In the genomic region with DNA sequence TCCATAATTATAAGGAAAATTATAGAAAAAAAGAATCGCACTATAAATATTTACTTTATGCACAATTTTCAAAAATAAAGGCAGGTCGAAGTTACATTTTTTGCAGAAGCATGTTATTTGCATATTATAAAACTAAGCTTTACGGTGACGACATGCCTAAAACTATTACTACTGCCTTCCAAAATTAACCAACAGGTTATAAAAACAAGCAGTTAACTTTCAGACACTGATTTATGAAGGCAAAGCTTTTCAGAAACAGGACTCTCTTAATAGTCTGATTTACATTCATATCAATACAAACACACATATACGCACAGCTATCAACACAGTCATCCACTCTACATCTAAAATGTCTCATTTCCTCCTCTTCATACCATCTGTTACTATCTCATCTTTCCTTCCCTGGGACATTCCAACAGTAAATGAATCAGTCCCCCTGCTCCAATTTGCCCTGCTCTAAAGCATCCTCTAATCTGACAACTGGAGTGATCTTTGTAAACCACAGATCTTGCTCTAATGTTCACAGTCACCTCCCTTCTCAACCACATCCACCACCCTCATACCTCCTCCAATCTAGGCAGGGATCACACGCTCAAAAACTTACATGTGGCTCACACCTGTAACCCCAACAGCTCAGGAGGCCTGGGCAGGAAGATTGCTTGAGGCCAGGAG, we compare ENCODE assay signal across 7 cellular contexts. TPM values are rescaled to one million over a fixed set of nuclear protein-coding genes. Genes with fewer than 3 reads are reported as not detected.
DNase-seq lines count a peak whose midpoint lies in the region; ATAC-seq and TF ChIP-seq lines count a peak whose summit lies in the region.

No MANE protein-coding gene starts in this region.

- H2BK15ac ChIP-seq in mesendoderm (replicated peaks; ENCODE audit: low read depth) = no peak overlapping the region

- H3K79me2 ChIP-seq in mesendoderm (ENCODE audit: control insufficient read depth, insufficient read depth, low read length) = peaks cover 51% of the 10 kb centered on the region

- H4K5ac ChIP-seq in mesendoderm (ENCODE audit: low read length) = no peak overlapping the region

- H3K18ac ChIP-seq in mesendoderm (ENCODE audit: low read length) = no peak overlapping the region

- H4K8ac ChIP-seq in mesendoderm (ENCODE audit: low read depth, low read length) = no peak overlapping the region

- H3K27ac ChIP-seq in mesendoderm (ENCODE audit: low read depth, low read length) = no peak overlapping the region
- H3K27ac ChIP-seq in Peyer's patch = no peak overlapping the region

- no peak for TF ChIP-seq POLR2A in Peyer's patch (IDR thresholded peaks at IDR 0.05)

- ATAC-seq in GM18498 (IDR thresholded peaks at IDR 0.05; ENCODE audit: unreplicated experiment) = peak; percentile 43
- ATAC-seq in HG02938 (IDR thresholded peaks at IDR 0.05; ENCODE audit: unreplicated experiment) = peak; percentile 46

- peaks cover 0 to 7% (median 0%) of the 10 kb centered on the region in 4 donors for H3K9me3 ChIP-seq in Peyer's patch

- no peak overlapping the region for H3K23ac ChIP-seq in mesendoderm (ENCODE audit: low read length)

- DNase-seq in activated T-cell treated with anti-CD3 and anti-CD28 coated beads, Interleukin-2, amount 50 U/mL, for 48 hours = peak; percentile 53 to 61
- DNase-seq in mesendoderm (peak; percentile 46), NCI-H526 (lab: John Stamatoyannopoulos, UW) (no peak), NCI-H774 (lab: John Stamatoyannopoulos, UW) (no peak), Peyer's patch (no peak)

- H2BK5ac ChIP-seq in mesendoderm (ENCODE audit: low read length) = no peak overlapping the region

- no peak overlapping the region for H3K4ac ChIP-seq in mesendoderm (ENCODE audit: low read depth, low read length)

- H3K36me3 ChIP-seq in mesendoderm (ENCODE audit: control insufficient read depth, insufficient read depth, low read length) = no peaks in the 10 kb centered on the region
- H3K36me3 ChIP-seq in Peyer's patch = no peaks in the 10 kb centered on the region

- H3K4me1 ChIP-seq in mesendoderm (ENCODE audit: control insufficient read depth, low read depth, low read length) (peaks cover 6% of the 10 kb centered on the region), Peyer's patch (peaks cover 0 to 8% (median 0%) of the 10 kb centered on the region in 4 donors)

- no peaks in the 10 kb centered on the region for H3K27me3 ChIP-seq in mesendoderm (ENCODE audit: insufficient read depth, low read length, poor library complexity)
- H3K27me3 ChIP-seq in Peyer's patch = no peaks in the 10 kb centered on the region

- no peak overlapping the region for H3K56ac ChIP-seq in mesendoderm (ENCODE audit: low read length)

- no peak overlapping the region for H3K4me3 ChIP-seq in mesendoderm (ENCODE audit: low read length)
- H3K4me3 ChIP-seq in Peyer's patch = no peak overlapping the region

- H2AK5ac ChIP-seq in mesendoderm (ENCODE audit: low read length) = no peak overlapping the region

- H3K79me1 ChIP-seq in mesendoderm (ENCODE audit: low read length) = peaks cover 24% of the 10 kb centered on the region

- no peak for TF ChIP-seq CTCF in Peyer's patch (IDR thresholded peaks at IDR 0.05)

- H3K4me2 ChIP-seq in mesendoderm (ENCODE audit: low read length) = no peak overlapping the region

- H3K9ac ChIP-seq in mesendoderm (ENCODE audit: low read length) = no peak overlapping the region

- no peak overlapping the region for H2BK120ac ChIP-seq in mesendoderm (ENCODE audit: low read depth, low read length)

- 100% methylated on average over 1 of the region's 6 CpGs for WGBS in mesendoderm (ENCODE audit: extremely low coverage, insufficient coverage, low lambda C conversion rate)

RNA-seq across cellular contexts. Expression of gene FBXW11, which starts 21.6 kb away (rescaled TPM):
- 19.2 TPM for polyA plus RNA-seq in mesendoderm (2013, experiment 1 of 2)
- 20.2 TPM for polyA plus RNA-seq in mesendoderm (2013, experiment 2 of 2)
- total RNA-seq in Peyer's patch = 10 to 100 TPM; 40.7 to 76.7 (median 49.1) TPM

Comparison
In these comparisons a context has a peak if more than half of its experiments do, and no peak if none do; other contexts are left out.
1. DNase-seq: peak in activated T-cell treated with anti-CD3 and anti-CD28 coated beads, Interleukin-2, amount 50 U/mL, for 48 hours (2 of 2) and mesendoderm (single experiment); none in NCI-H526 (0 of 2), NCI-H774 (single experiment) and Peyer's patch (0 of 3).